ENCODE assay signal across 8 cellular contexts in genomic region chr3:24683511-24684384, GRCh38.
DNase-seq lines count a peak whose midpoint lies in the region; ATAC-seq and TF ChIP-seq lines count a peak whose summit lies in the region.

No MANE protein-coding gene starts in this region.

- H3K9me3 ChIP-seq in Panc1 (ENCODE audit: control insufficient read depth, insufficient read depth, low read depth, low read length), result no peaks in the 10 kb centered on the region
- H3K9me3 ChIP-seq in esophagus squamous epithelium, result no peaks in the 10 kb centered on the region
- H3K9me3 ChIP-seq in prostate gland, result no peaks in the 10 kb centered on the region
- no peaks in the 10 kb centered on the region for H3K9me3 ChIP-seq in CD8-positive, alpha-beta memory T cell (ENCODE audit: low read length)

- intact Hi-C loops in Panc1 (cut with micrococcal nuclease; ENCODE audit: unreplicated experiment) (loop anchor here (5.0 kb wide), 2 partner anchors 496 to 686 kb away; no protein-coding TSS in a partner anchor), esophagus squamous epithelium (cut with DNase I) (no loop called here), prostate gland (cut with DNase I) (loop anchor here (5.0 to 10.0 kb wide), 4 partner anchors 159 to 686 kb away; no protein-coding TSS in a partner anchor)

- H3K27ac Mint-ChIP-seq in CD8-positive, alpha-beta memory T cell, result no peak overlapping the region

- CTCF ChIA-PET in Panc1 (lab: Charles Lee), result interaction anchor here (1.1 kb wide), 1 partner anchor 216 kb away, joined by 3 read pairs; no protein-coding TSS in a partner anchor
- CTCF ChIA-PET in CD8-positive, alpha-beta memory T cell (lab: Charles Lee), result no interaction called here

- peak; percentile 64 for DNase-seq in AG08395 (ENCODE audit: low spot score)
- DNase-seq in H4 (ENCODE audit: low spot score), result peak; percentile 66
- DNase-seq in Panc1 (ENCODE audit: low read depth, low spot score), result peak; percentile 36
- no peak for DNase-seq in esophagus squamous epithelium (lab: John Stamatoyannopoulos, UW)
- DNase-seq in prostate gland (ENCODE audit: low spot score), result peak; percentile 28
- DNase-seq in CD8-positive, alpha-beta memory T cell, result no peak
- no peak for DNase-seq in NCI-H187 (lab: John Stamatoyannopoulos, UW)

- TF ChIP-seq POLR2A in esophagus squamous epithelium (IDR thresholded peaks at IDR 0.05), result no peak
- no peak for TF ChIP-seq POLR2A in prostate gland (IDR thresholded peaks at IDR 0.05)

- POLR2A ChIA-PET in Panc1 (lab: Charles Lee), result no interaction called here
- POLR2A ChIA-PET in CD8-positive, alpha-beta memory T cell (lab: Charles Lee), result no interaction called here

- H3K27ac ChIP-seq in Panc1 (ENCODE audit: low read length) (no peak overlapping the region), esophagus squamous epithelium (peak overlapping the region in 1 of 4 donors; percentile 10), prostate gland (no peak overlapping the region)
- H3K27ac ChIP-seq in CD8-positive, alpha-beta memory T cell (ENCODE audit: low read depth, low read length), result no peak overlapping the region

- H3K36me3 ChIP-seq in Panc1 (ENCODE audit: control insufficient read depth, insufficient read depth, low read length) (no peaks in the 10 kb centered on the region), esophagus squamous epithelium (no peaks in the 10 kb centered on the region), prostate gland (no peaks in the 10 kb centered on the region)
- no peaks in the 10 kb centered on the region for H3K36me3 ChIP-seq in CD8-positive, alpha-beta memory T cell (ENCODE audit: insufficient read depth, low read length)

- H3K4me1 ChIP-seq in Panc1 (ENCODE audit: control insufficient read depth, insufficient read depth, low read length) (no peaks in the 10 kb centered on the region), esophagus squamous epithelium (peaks cover 0 to 17% (median 5%) of the 10 kb centered on the region in 3 donors), prostate gland (replicated peaks) (no peaks in the 10 kb centered on the region)
- no peaks in the 10 kb centered on the region for H3K4me1 ChIP-seq in CD8-positive, alpha-beta memory T cell (ENCODE audit: insufficient read depth, low read length)

- no peaks in the 10 kb centered on the region for H3K27me3 Mint-ChIP-seq in CD8-positive, alpha-beta memory T cell

- in situ Hi-C loops in Panc1 (cut with HindIII; ENCODE audit: low pct_unique_long_range_greater_than_20kb, low sequenced_read_pairs), result no loop called here

- no peaks in the 10 kb centered on the region for H3K36me3 Mint-ChIP-seq in CD8-positive, alpha-beta memory T cell

- H3K27me3 ChIP-seq in Panc1 (ENCODE audit: control insufficient read depth, insufficient read depth, low read length) (no peaks in the 10 kb centered on the region), esophagus squamous epithelium (no peaks in the 10 kb centered on the region), prostate gland (replicated peaks; ENCODE audit: insufficient read depth) (no peaks in the 10 kb centered on the region)
- no peaks in the 10 kb centered on the region for H3K27me3 ChIP-seq in CD8-positive, alpha-beta memory T cell (ENCODE audit: insufficient read depth, low read length, poor library complexity, severe bottlenecking)

- H3K4me3 ChIP-seq in Panc1 (ENCODE audit: low read depth in 2 of 2, low read length in 2 of 2), result no peak overlapping the region
- no peak overlapping the region for H3K4me3 ChIP-seq in esophagus squamous epithelium
- H3K4me3 ChIP-seq in prostate gland, result no peak overlapping the region
- H3K4me3 ChIP-seq in CD8-positive, alpha-beta memory T cell (ENCODE audit: low read length), result no peak overlapping the region

- 25 to 29% methylated on average over 7 of the region's 7 CpGs for WGBS in esophagus squamous epithelium, 2 donors
- WGBS in prostate gland, result 29% methylated on average over 7 of the region's 7 CpGs

- no TSS peak for BruUV-seq in Panc1 (replicated peaks; lab: Mats Ljungman, UMichigan)

- peaks cover 0 to 17% (median 0%) of the 10 kb centered on the region in 3 donors for H3K4me1 Mint-ChIP-seq in CD8-positive, alpha-beta memory T cell

- no peak overlapping the region for H3K4me3 Mint-ChIP-seq in CD8-positive, alpha-beta memory T cell

- ATAC-seq in Panc1 (no peak), HG03097 (IDR thresholded peaks at IDR 0.05; ENCODE audit: low FRiP score, unreplicated experiment) (no peak)

- peak; percentile 63 for TF ChIP-seq CTCF in Panc1 (IDR thresholded peaks at IDR 0.05)
- peak in 5 of 6 experiments; percentile 55 to 72 (median 68) for TF ChIP-seq CTCF in esophagus squamous epithelium (IDR thresholded peaks at IDR 0.05)
- TF ChIP-seq CTCF in prostate gland (IDR thresholded peaks at IDR 0.05), result peak in 3 of 4 experiments; percentile 59 to 81 (median 80)

- peaks cover 0 to 2% (median 0%) of the 10 kb centered on the region in 5 donors for H3K9me3 Mint-ChIP-seq in CD8-positive, alpha-beta memory T cell

Comparison
In these comparisons a context has a peak if more than half of its experiments do, and no peak if none do; other contexts are left out.
1. DNase-seq: peak in AG08395 (single experiment), H4 (single experiment), Panc1 (single experiment) and prostate gland (single experiment); none in esophagus squamous epithelium (single experiment), CD8-positive, alpha-beta memory T cell (0 of 5) and NCI-H187 (0 of 2).
2. Peak in every context shown above with its lines, with median percentiles within 50 percentile points of each other: CTCF ChIP-seq.